3 cellular contexts compared by ENCODE assay signal in the genomic region with DNA sequence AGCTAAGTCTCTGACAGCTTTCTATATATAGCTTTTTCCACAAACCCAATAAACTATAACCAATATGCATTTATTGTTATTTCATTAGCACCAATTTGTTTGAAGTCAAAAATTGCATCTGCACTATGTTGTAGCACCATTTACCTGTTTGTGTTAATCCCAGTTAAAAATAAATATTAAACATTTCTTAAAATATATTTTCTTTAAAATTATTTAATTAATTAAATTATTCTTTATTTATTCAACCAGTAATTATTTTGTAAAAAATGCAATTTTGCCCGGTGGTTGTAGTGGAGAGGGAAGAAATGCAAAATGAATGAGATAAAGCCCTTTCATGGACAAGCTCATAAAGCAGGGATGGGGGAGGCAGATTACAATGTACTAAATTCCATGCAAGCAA.
"Had no signal": no experiment of that assay in that cellular context is flagged by ENCODE, and none has a peak within 500 bp of the region (broad histone marks: within the 10 kb centered on the region; RNA-seq: fewer than 3 reads in every experiment).

No MANE protein-coding gene starts in this region.

- DNase-seq: GDM1, GF-D8 had no signal

- ATAC-seq: GM12878 had no signal

- H3K4me3 ChIP-seq: GM12878 had no signal
